1 cellular context compared by ENCODE assay signal in genomic region chr1:167532964-167533824, GRCh38.
TF ChIP-seq lines count a peak whose summit lies in the region.

No MANE protein-coding gene starts in this region.

TF ChIP-seq in SK-N-SH treated with all-trans-retinoic acid at 6 μM for 48 hours, 23 proteins besides CTCF, POLR2A, EP300 and RAD21 (continued from another document):
- TF ChIP-seq TSHZ2 (CRISPR knock-in tag; IDR thresholded peaks at IDR 0.05), result no peak
- TF ChIP-seq TCF4 (CRISPR knock-in tag; IDR thresholded peaks at IDR 0.05; ENCODE audit: borderline replicate concordance), result no peak
- no peak for TF ChIP-seq BACH2 (CRISPR knock-in tag; IDR thresholded peaks at IDR 0.05; ENCODE audit: borderline replicate concordance)
- TF ChIP-seq CREB5 (CRISPR knock-in tag; IDR thresholded peaks at IDR 0.05; ENCODE audit: low read depth), result no peak
- TF ChIP-seq PPARA (CRISPR knock-in tag; IDR thresholded peaks at IDR 0.05; ENCODE audit: borderline replicate concordance), result no peak
- no peak for TF ChIP-seq ISL1 (CRISPR knock-in tag; IDR thresholded peaks at IDR 0.05)
- no peak for TF ChIP-seq PATZ1 (CRISPR knock-in tag; IDR thresholded peaks at IDR 0.05; ENCODE audit: borderline replicate concordance)
